In genomic region chr15:67680645-67681044, GRCh38 we compare ENCODE assay signal across 17 cellular contexts.
DNase-seq lines count a peak whose midpoint lies in the region; ATAC-seq and TF ChIP-seq lines count a peak whose summit lies in the region.
"Had no signal": no experiment of that assay in that cellular context is flagged by ENCODE, and none has a peak within 500 bp of the region (broad histone marks: within the 10 kb centered on the region; RNA-seq: fewer than 3 reads in every experiment).

No MANE protein-coding gene starts in this region.

- 60 to 63% methylated on average over 2 of the region's 2 CpGs for WGBS in tibial nerve, 2 donors
- WGBS in upper lobe of left lung, 2 donors = 59 to 69% methylated on average over 2 of the region's 2 CpGs

- DNase-seq in COLO829 (ENCODE audit: low spot score) (peak; percentile 4), HEK293T (ENCODE audit: extremely low spot score) (peak; percentile 20), NCI-H748 (lab: John Stamatoyannopoulos, UW; ENCODE audit: unreplicated experiment) (peak; percentile 68), choroid plexus epithelial cell (ENCODE audit: low read depth) (peak; percentile 45), tibial nerve (ENCODE audit: low spot score in 2 of 2) (no peak), NCI-H526 (lab: John Stamatoyannopoulos, UW) (no peak), upper lobe of left lung (no peak)
- DNase-seq: activated T-cell treated with anti-CD3 and anti-CD28 coated beads for 4 hours; effector CD8-positive, alpha-beta T cell; lower lobe of right lung; NCI-H1694 treated with DMSO at 0.1 percent for 48 hours; SHP77; small intestine; thyroid gland had no signal

- TF ChIP-seq EP300 in tibial nerve (IDR thresholded peaks at IDR 0.05) (no peak), upper lobe of left lung (IDR thresholded peaks at IDR 0.05) (no peak)

- no peak overlapping the region for H3K27ac ChIP-seq in tibial nerve
- no peak overlapping the region for H3K27ac ChIP-seq in upper lobe of left lung
- H3K27ac ChIP-seq: HL-60, lower lobe of right lung, neutrophil, thyroid gland had no signal

- peaks cover 0 to 12% (median 0%) of the 10 kb centered on the region in 3 donors for H3K36me3 ChIP-seq in tibial nerve
- H3K36me3 ChIP-seq in upper lobe of left lung = no peaks in the 10 kb centered on the region
- H3K36me3 ChIP-seq: lower lobe of right lung, neutrophil, thyroid gland had no signal

- POLR2A ChIA-PET in HEK293T (lab: Yijun Ruan, JAX) = no interaction called here

- TF ChIP-seq CTCF in choroid plexus epithelial cell (conservative IDR thresholded peaks at IDR 0.05; ENCODE audit: low read depth, low read length) = no peak
- TF ChIP-seq CTCF in tibial nerve (IDR thresholded peaks at IDR 0.05) = no peak
- TF ChIP-seq CTCF in upper lobe of left lung (IDR thresholded peaks at IDR 0.05) = no peak

- CTCF ChIA-PET in HEK293T (lab: Yijun Ruan, JAX) = interaction anchor here (0.6 kb wide), 1 partner anchor 224 kb away, joined by 3 read pairs; no protein-coding TSS in a partner anchor

- ATAC-seq in HG03159 (IDR thresholded peaks at IDR 0.05; ENCODE audit: unreplicated experiment) (no peak), upper lobe of left lung (ENCODE audit: low FRiP score in 2 of 2) (no peak)
- ATAC-seq: lower lobe of right lung had no signal

- H3K27me3 ChIP-seq in tibial nerve (no peaks in the 10 kb centered on the region), upper lobe of left lung (no peaks in the 10 kb centered on the region)
- H3K27me3 ChIP-seq: neutrophil, thyroid gland had no signal

- H3K4me1 ChIP-seq in tibial nerve (no peaks in the 10 kb centered on the region), upper lobe of left lung (no peaks in the 10 kb centered on the region)
- H3K4me1 ChIP-seq: lower lobe of right lung, thyroid gland had no signal

- peaks cover 0 to 27% (median 6%) of the 10 kb centered on the region in 4 donors for H3K9me3 ChIP-seq in tibial nerve
- H3K9me3 ChIP-seq in upper lobe of left lung = peaks cover 18 to 24% (median 21%) of the 10 kb centered on the region in 4 donors
- H3K9me3 ChIP-seq: thyroid gland had no signal

- H3K4me3 ChIP-seq in choroid plexus epithelial cell (ENCODE audit: low read depth, low read length) (no peak overlapping the region), tibial nerve (no peak overlapping the region), upper lobe of left lung (no peak overlapping the region)
- H3K4me3 ChIP-seq: lower lobe of right lung, thyroid gland had no signal

- TF ChIP-seq POLR2A in tibial nerve (IDR thresholded peaks at IDR 0.05) (no peak), upper lobe of left lung (IDR thresholded peaks at IDR 0.05) (no peak)

TF ChIP-seq in HEK293T, 16 proteins besides CTCF, POLR2A, EP300 and RAD21:
- TF ChIP-seq HDGF (IDR thresholded peaks at IDR 0.05; ENCODE audit: borderline replicate concordance) = no peak
- TF ChIP-seq CTBP1 (IDR thresholded peaks at IDR 0.05; ENCODE audit: borderline replicate concordance) = peak; percentile 36; the same call in 1 of the 2 replicates
- no peak for TF ChIP-seq ELF4 (IDR thresholded peaks at IDR 0.05)
- TF ChIP-seq, protein P1, sequence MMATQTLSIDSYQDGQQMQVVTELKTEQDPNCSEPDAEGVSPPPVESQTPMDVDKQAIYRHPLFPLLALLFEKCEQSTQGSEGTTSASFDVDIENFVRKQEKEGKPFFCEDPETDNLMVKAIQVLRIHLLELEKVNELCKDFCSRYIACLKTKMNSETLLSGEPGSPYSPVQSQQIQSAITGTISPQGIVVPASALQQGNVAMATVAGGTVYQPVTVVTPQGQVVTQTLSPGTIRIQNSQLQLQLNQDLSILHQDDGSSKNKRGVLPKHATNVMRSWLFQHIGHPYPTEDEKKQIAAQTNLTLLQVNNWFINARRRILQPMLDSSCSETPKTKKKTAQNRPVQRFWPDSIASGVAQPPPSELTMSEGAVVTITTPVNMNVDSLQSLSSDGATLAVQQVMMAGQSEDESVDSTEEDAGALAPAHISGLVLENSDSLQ (IDR thresholded peaks at IDR 0.05) = peak; percentile 94

Comparison
In these comparisons a context has a peak if more than half of its experiments do, and no peak if none do; other contexts are left out.
1. DNase-seq: peak in COLO829 (single experiment), HEK293T (single experiment), NCI-H748 (single experiment) and choroid plexus epithelial cell (single experiment); none in tibial nerve (0 of 2), NCI-H526 (0 of 2) and upper lobe of left lung (0 of 2).